Comparison of ENCODE assay signal across 9 cellular contexts in the genomic region with DNA sequence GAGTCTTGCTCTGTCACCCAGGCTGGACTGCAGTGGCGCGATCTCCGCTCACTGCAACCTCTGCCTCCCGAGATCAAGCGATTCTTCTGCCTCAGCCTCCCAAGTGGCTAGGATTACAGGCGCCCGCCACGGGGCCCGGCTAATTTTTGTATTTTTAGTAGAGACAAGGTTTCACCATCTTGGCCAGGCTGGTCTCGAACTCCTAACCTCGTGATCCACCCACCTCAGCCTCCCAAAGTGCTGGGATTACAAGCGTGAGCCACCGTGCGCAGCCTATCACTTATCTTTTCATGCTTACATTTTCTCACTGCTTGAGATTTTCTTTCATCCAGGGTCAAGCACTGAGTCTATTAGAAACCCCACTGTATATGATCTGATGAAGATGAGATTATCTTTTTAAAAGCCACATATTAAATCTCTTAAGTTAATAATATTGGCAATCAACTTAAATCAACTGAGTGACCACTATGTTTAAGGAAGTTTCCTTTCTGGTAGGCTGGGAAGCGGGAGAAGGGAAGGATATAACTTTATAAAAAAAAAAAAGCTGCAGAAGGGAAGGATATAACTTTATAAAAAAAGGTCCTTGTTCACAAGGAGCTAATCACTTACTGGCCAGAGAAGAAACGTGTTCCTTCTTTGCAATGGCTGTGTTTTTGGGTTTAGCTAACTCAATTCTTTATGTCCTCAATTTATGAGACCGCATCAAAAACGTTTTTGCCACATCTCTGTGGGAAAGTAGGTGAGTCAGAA. TPM values are rescaled to one million over a fixed set of nuclear protein-coding genes. Genes with fewer than 3 reads are reported as not detected.
DNase-seq lines count a peak whose midpoint lies in the region; TF ChIP-seq lines count a peak whose summit lies in the region.
"Had no signal": no experiment of that assay in that cellular context is flagged by ENCODE, and none has a peak within 500 bp of the region (broad histone marks: within the 10 kb centered on the region; RNA-seq: fewer than 3 reads in every experiment).

No MANE protein-coding gene starts in this region.

- CTCF ChIA-PET in PC-9 (lab: Charles Lee), result interaction anchor here (1.4 kb wide), 1 partner anchor 23 kb away, joined by 5 read pairs; no protein-coding TSS in a partner anchor

- intact Hi-C loops in PC-9 (cut with micrococcal nuclease; ENCODE audit: unreplicated experiment), result loop anchor here (1.0 to 10.0 kb wide), 3 partner anchors 60 to 442 kb away; a partner anchor contains a TSS

- H3K9ac ChIP-seq in endocrine pancreas (ENCODE audit: control insufficient read depth, insufficient read depth, low read length) (no peak overlapping the region), skeletal muscle satellite cell (ENCODE audit: low read depth, low read length) (no peak overlapping the region)

- no TSS peak for BruUV-seq in PC-9 (replicated peaks; lab: Mats Ljungman, UMichigan)

- no peaks in the 10 kb centered on the region for H4K20me1 ChIP-seq in PC-9 (ENCODE audit: insufficient read depth)

- H3K36me3 ChIP-seq in PC-9 (ENCODE audit: low read depth) (peaks cover 11% of the 10 kb centered on the region; the same call in 1 of the 2 replicates), endocrine pancreas (ENCODE audit: control insufficient read depth, insufficient read depth, low read length) (no peaks in the 10 kb centered on the region), skeletal muscle satellite cell (ENCODE audit: insufficient read depth, low read length) (peaks cover 16% of the 10 kb centered on the region)

- H3K9me2 ChIP-seq in PC-9 (ENCODE audit: insufficient read depth), result no peaks in the 10 kb centered on the region

- peaks cover 36% of the 10 kb centered on the region for H3F3A ChIP-seq in PC-9 (ENCODE audit: insufficient read depth, low read depth)

- peak overlapping the region; percentile 82 for H3K4me2 ChIP-seq in PC-9
- peak overlapping the region; percentile 88 for H3K4me2 ChIP-seq in skeletal muscle satellite cell (ENCODE audit: low read length)

- no peak for TF ChIP-seq CTCF in GM12865 (IDR thresholded peaks at IDR 0.05; ENCODE audit: insufficient read depth, low read depth, low read length, missing control alignments)
- no peak for TF ChIP-seq CTCF in PC-9 (conservative IDR thresholded peaks at IDR 0.05)

- peaks cover 35% of the 10 kb centered on the region for H3K79me2 ChIP-seq in PC-9 (ENCODE audit: low read depth)

- H2AFZ ChIP-seq in PC-9, result peak overlapping the region; percentile 98

- H3K27me3 ChIP-seq in PC-9 (ENCODE audit: insufficient read depth, low read depth) (no peaks in the 10 kb centered on the region), endocrine pancreas (ENCODE audit: control insufficient read depth, insufficient read depth, low read length) (no peaks in the 10 kb centered on the region), skeletal muscle satellite cell (ENCODE audit: control insufficient read depth, insufficient read depth, low read length) (no peaks in the 10 kb centered on the region)
- H3K27me3 ChIP-seq: brain microvascular endothelial cell had no signal

- H3K9me3 ChIP-seq in PC-9 (ENCODE audit: insufficient read depth, low read depth), result no peaks in the 10 kb centered on the region
- H3K9me3 ChIP-seq in endocrine pancreas (ENCODE audit: control insufficient read depth, low read length), result no peaks in the 10 kb centered on the region
- no peaks in the 10 kb centered on the region for H3K9me3 ChIP-seq in skeletal muscle satellite cell (replicated peaks; ENCODE audit: low read length)

- POLR2A ChIA-PET in PC-9 (lab: Charles Lee; ENCODE audit: unreplicated experiment), result interaction anchor here (0.6 kb wide), 1 partner anchor 729 kb away, joined by 7 read pairs; no protein-coding TSS in a partner anchor

- peaks cover 29% of the 10 kb centered on the region for H3K4me1 ChIP-seq in PC-9 (replicated peaks; ENCODE audit: insufficient read depth)
- H3K4me1 ChIP-seq in endocrine pancreas (ENCODE audit: control insufficient read depth, insufficient read depth, low read length), result no peaks in the 10 kb centered on the region
- H3K4me1 ChIP-seq in skeletal muscle satellite cell (ENCODE audit: control insufficient read depth, insufficient read depth, low read length), result no peaks in the 10 kb centered on the region

- peak overlapping the region; percentile 92 for H3K27ac ChIP-seq in PC-9

- H3K4me3 ChIP-seq in GM12865 (ENCODE audit: low read depth, low read length) (peak overlapping the region; percentile 93), PC-9 (peak overlapping the region; percentile 84), endocrine pancreas (ENCODE audit: control insufficient read depth, insufficient read depth, low read length) (peak overlapping the region; percentile 51), skeletal muscle satellite cell (ENCODE audit: low read length) (no peak overlapping the region)

- DNase-seq in GM12865 (ENCODE audit: low read depth), result no peak
- no peak for DNase-seq in PC-9
- DNase-seq in hepatic stellate cell (ENCODE audit: low spot score), result no peak
- DNase-seq in HK-2 (ENCODE audit: unreplicated experiment), result no peak
- DNase-seq in NCI-H345 treated with DMSO at 0.1 percent for 48 hours (lab: John Stamatoyannopoulos, UW; ENCODE audit: unreplicated experiment), result no peak
- no peak for DNase-seq in activated CD4-positive, alpha-beta T cell treated with anti-CD3 and anti-CD28 coated beads for 1 hour

RNA-seq across cellular contexts. Expression of a gene that starts 1.3 kb away (rescaled TPM):
- 74.3 and 95.2 TPM in 2 replicates for total RNA-seq in PC-9 (2021)
- total RNA-seq in skeletal muscle satellite cell (2012; rRNA removed), result 97.2 and 190 TPM in 2 replicates
